Comparison of ENCODE assay signal across 1 cellular context in genomic region chr11:130314184-130314748, GRCh38.
TF ChIP-seq lines count a peak whose summit lies in the region.

No MANE protein-coding gene starts in this region.

TF ChIP-seq in HepG2, 621 proteins besides CTCF, POLR2A, EP300 and RAD21 (continued from another document and continues in another):
- TF ChIP-seq E2F5 (CRISPR knock-in tag; conservative IDR thresholded peaks at IDR 0.05) (no peak), HOXA9 (CRISPR knock-in tag; IDR thresholded peaks at IDR 0.05; ENCODE audit: borderline replicate concordance) (no peak), ZNF747 (CRISPR knock-in tag; IDR thresholded peaks at IDR 0.05; ENCODE audit: borderline replicate concordance) (no peak), TCF12 (IDR thresholded peaks at IDR 0.05) (no peak), TCF12 (CRISPR knock-in tag; IDR thresholded peaks at IDR 0.05) (0 out of 2 replicates have a peak, but pooled peaks have one; percentile 48), ZNF44 (CRISPR knock-in tag; IDR thresholded peaks at IDR 0.05) (no peak), ZNF414 (CRISPR knock-in tag; IDR thresholded peaks at IDR 0.05) (no peak), FOSL2 (CRISPR knock-in tag; IDR thresholded peaks at IDR 0.05) (no peak), TFE3 (CRISPR knock-in tag; IDR thresholded peaks at IDR 0.05) (no peak), TAF1 (CRISPR knock-in tag; IDR thresholded peaks at IDR 0.05) (peak; percentile 22; the same call in 1 of the 2 replicates), NFAT5 (CRISPR knock-in tag; IDR thresholded peaks at IDR 0.05) (no peak), ZNF790 (CRISPR knock-in tag; IDR thresholded peaks at IDR 0.05; ENCODE audit: borderline replicate concordance) (peak; percentile 48; the same call in 1 of the 2 replicates), HBP1 (CRISPR knock-in tag; IDR thresholded peaks at IDR 0.05; ENCODE audit: low read depth) (no peak), ARID3A (IDR thresholded peaks at IDR 0.05; ENCODE audit: low read depth, low read length) (no peak), SMAD9 (CRISPR knock-in tag; IDR thresholded peaks at IDR 0.05) (no peak), ZFX (CRISPR knock-in tag; IDR thresholded peaks at IDR 0.05; ENCODE audit: low read depth) (peak; percentile 86), HOXA3 (CRISPR knock-in tag; IDR thresholded peaks at IDR 0.05) (0 out of 2 replicates have a peak, but pooled peaks have one; percentile 30), ZSCAN5A (CRISPR knock-in tag; IDR thresholded peaks at IDR 0.05; ENCODE audit: borderline replicate concordance) (no peak), ZBTB49 (CRISPR knock-in tag; IDR thresholded peaks at IDR 0.05; ENCODE audit: borderline replicate concordance) (no peak), CSRNP1 (CRISPR knock-in tag; IDR thresholded peaks at IDR 0.05) (peak; percentile 54; the same call in 1 of the 2 replicates), CCDC6 (CRISPR knock-in tag; IDR thresholded peaks at IDR 0.05) (no peak), U2AF2 (IDR thresholded peaks at IDR 0.05; ENCODE audit: low read depth, low read length) (no peak), ZNF513 (CRISPR knock-in tag; conservative IDR thresholded peaks at IDR 0.05) (no peak), ZNF326 (CRISPR knock-in tag; IDR thresholded peaks at IDR 0.05; ENCODE audit: borderline replicate concordance) (no peak), ATF4 (CRISPR knock-in tag; IDR thresholded peaks at IDR 0.05) (no peak), SNAPC5 (CRISPR knock-in tag; IDR thresholded peaks at IDR 0.05; ENCODE audit: borderline replicate concordance) (no peak), MEIS1 (CRISPR knock-in tag; IDR thresholded peaks at IDR 0.05; ENCODE audit: borderline replicate concordance) (no peak), RBAK (CRISPR knock-in tag; IDR thresholded peaks at IDR 0.05) (no peak), MBNL3 (CRISPR knock-in tag; conservative IDR thresholded peaks at IDR 0.05) (no peak), ZNF879 (CRISPR knock-in tag; IDR thresholded peaks at IDR 0.05) (no peak), ZNF891 (CRISPR knock-in tag; IDR thresholded peaks at IDR 0.05) (no peak), RAD51 (IDR thresholded peaks at IDR 0.05; ENCODE audit: borderline replicate concordance) (no peak), KDM6A (CRISPR knock-in tag; IDR thresholded peaks at IDR 0.05; ENCODE audit: low read depth) (no peak), E2F1 (CRISPR knock-in tag; IDR thresholded peaks at IDR 0.05) (no peak), NFIB (CRISPR knock-in tag; IDR thresholded peaks at IDR 0.05; ENCODE audit: borderline replicate concordance) (no peak), ZC3H13 (CRISPR knock-in tag; IDR thresholded peaks at IDR 0.05) (0 out of 2 replicates have a peak, but pooled peaks have one; percentile 21), ZNF274 (CRISPR knock-in tag; IDR thresholded peaks at IDR 0.05) (peak; percentile 50; the same call in 1 of the 2 replicates), ADNP (CRISPR knock-in tag; IDR thresholded peaks at IDR 0.05) (no peak)
